Comparison of ENCODE assay signal across 8 cellular contexts in the genomic region with DNA sequence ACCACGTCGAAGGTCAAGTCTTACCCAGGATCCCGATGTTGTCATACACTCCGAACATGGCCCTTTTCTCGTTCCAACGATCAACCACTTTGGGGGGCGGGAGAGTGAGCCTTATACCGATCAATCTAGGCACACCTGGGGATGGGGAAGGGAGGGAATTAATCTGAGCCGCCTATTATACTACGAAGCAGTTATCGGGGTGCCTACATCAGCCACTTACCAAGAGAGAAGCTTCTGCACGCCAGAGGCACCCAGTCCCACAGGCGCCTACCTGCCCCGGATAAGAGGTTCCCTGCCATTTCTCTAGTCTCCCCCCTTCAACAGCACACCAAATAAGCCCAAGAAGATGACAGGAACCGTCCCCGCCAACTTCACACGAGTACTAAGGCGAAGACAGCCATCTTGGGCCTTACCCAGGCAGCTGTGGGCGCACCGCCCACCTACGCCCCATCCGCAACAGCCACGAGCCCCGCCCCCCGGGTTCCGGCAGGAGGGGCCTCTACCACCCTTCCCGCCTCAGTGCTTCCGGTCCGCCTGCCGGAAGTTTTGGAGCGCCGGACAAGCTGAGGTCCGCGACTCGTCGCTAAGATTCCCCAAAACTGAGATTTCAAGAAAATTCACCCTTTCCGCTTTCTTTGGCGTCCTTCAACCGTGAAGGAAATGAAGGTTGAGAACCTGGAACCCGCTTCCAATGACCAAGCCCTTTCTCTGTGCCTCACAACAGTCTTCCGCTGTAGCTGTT. TPM values are rescaled to one million over a fixed set of nuclear protein-coding genes. Genes with fewer than 3 reads are reported as not detected.
DNase-seq lines count a peak whose midpoint lies in the region; ATAC-seq and TF ChIP-seq lines count a peak whose summit lies in the region.

A gene (minus strand): TSS at position 425 of the 742 bp plus-strand sequence. CDS start 126 bp downstream, at position 299.

- H3K27me3 ChIP-seq in mucosa of rectum (ENCODE audit: control insufficient read depth in 2 of 2, insufficient read depth in 2 of 2, low read length in 2 of 2) = no peaks in the 10 kb centered on the region

- H3K4me3 Mint-ChIP-seq in activated T-cell treated with anti-CD3 and anti-CD28 coated beads, Interleukin-2, amount 50 U/mL, for 24 hours = peak within 1 kb of the TSS; percentile 98

- H3K9ac ChIP-seq in mucosa of rectum (ENCODE audit: low read depth in 1 of 2, low read length in 2 of 2) = peak within 1 kb of the TSS; percentile 89 to 96

- no peaks in the 10 kb centered on the region for H3K9me3 ChIP-seq in mucosa of rectum (ENCODE audit: control insufficient read depth in 2 of 2, low read length in 2 of 2)

- H3K27me3 Mint-ChIP-seq in activated T-cell treated with anti-CD3 and anti-CD28 coated beads, Interleukin-2, amount 50 U/mL, for 24 hours = no peaks in the 10 kb centered on the region

- DNase-seq in DMS153 treated with DMSO at 0.1 percent for 48 hours (lab: John Stamatoyannopoulos, UW; ENCODE audit: unreplicated experiment) (peak; percentile 78), KG1 (lab: John Stamatoyannopoulos, UW) (peak; percentile 89), erythroblast (lab: John Stamatoyannopoulos, UW) (peak; percentile 97)
- peak; percentile 96 for DNase-seq in activated T-cell treated with anti-CD3 and anti-CD28 coated beads, Interleukin-2, amount 50 U/mL, for 24 hours
- peak; percentile 91 to 95 for DNase-seq in stimulated activated CD8-positive, alpha-beta memory T cell treated with anti-CD3 and anti-CD28 coated beads, Interleukin-4, amount 100 ng/mL, for 4 hours (ENCODE audit: low read depth in 2 of 2, low spot score in 1 of 2)

- no peaks in the 10 kb centered on the region for H3K9me3 Mint-ChIP-seq in activated T-cell treated with anti-CD3 and anti-CD28 coated beads, Interleukin-2, amount 50 U/mL, for 24 hours

- peak within 1 kb of the TSS; percentile 86 to 99 for H3K4me3 ChIP-seq in mucosa of rectum (ENCODE audit: low read length in 2 of 2)

- peak; percentile 61 for ATAC-seq in GM21717 (IDR thresholded peaks at IDR 0.05; ENCODE audit: unreplicated experiment)

- peaks cover 73% of the 10 kb centered on the region for H3K36me3 Mint-ChIP-seq in activated T-cell treated with anti-CD3 and anti-CD28 coated beads, Interleukin-2, amount 50 U/mL, for 24 hours (ENCODE audit: low read depth)

- peaks cover 8 to 15% of the 10 kb centered on the region in 2 donors for H3K36me3 ChIP-seq in mucosa of rectum (ENCODE audit: control insufficient read depth in 2 of 2, insufficient read depth in 2 of 2, low read length in 2 of 2)

- H3K4me1 ChIP-seq in mucosa of rectum (ENCODE audit: control insufficient read depth in 2 of 2, insufficient read depth in 2 of 2, low read length in 2 of 2) = peaks cover 12% of the 10 kb centered on the region in 2 donors

- peak within 1 kb of the TSS; percentile 100 for H3K27ac Mint-ChIP-seq in activated T-cell treated with anti-CD3 and anti-CD28 coated beads, Interleukin-2, amount 50 U/mL, for 24 hours

- H3K27ac ChIP-seq in mucosa of rectum (ENCODE audit: low read depth in 2 of 2, low read length in 2 of 2) = peak within 1 kb of the TSS; percentile 93 to 99

- TF ChIP-seq POLR2A in erythroblast (IDR thresholded peaks at IDR 0.05; ENCODE audit: low read length) = peak; percentile 97

- peaks cover 39% of the 10 kb centered on the region for H3K4me1 Mint-ChIP-seq in activated T-cell treated with anti-CD3 and anti-CD28 coated beads, Interleukin-2, amount 50 U/mL, for 24 hours (ENCODE audit: low read depth)

TF ChIP-seq in PFSK-1, 5 proteins besides CTCF, POLR2A, EP300 and RAD21:
- TF ChIP-seq, protein P1, sequence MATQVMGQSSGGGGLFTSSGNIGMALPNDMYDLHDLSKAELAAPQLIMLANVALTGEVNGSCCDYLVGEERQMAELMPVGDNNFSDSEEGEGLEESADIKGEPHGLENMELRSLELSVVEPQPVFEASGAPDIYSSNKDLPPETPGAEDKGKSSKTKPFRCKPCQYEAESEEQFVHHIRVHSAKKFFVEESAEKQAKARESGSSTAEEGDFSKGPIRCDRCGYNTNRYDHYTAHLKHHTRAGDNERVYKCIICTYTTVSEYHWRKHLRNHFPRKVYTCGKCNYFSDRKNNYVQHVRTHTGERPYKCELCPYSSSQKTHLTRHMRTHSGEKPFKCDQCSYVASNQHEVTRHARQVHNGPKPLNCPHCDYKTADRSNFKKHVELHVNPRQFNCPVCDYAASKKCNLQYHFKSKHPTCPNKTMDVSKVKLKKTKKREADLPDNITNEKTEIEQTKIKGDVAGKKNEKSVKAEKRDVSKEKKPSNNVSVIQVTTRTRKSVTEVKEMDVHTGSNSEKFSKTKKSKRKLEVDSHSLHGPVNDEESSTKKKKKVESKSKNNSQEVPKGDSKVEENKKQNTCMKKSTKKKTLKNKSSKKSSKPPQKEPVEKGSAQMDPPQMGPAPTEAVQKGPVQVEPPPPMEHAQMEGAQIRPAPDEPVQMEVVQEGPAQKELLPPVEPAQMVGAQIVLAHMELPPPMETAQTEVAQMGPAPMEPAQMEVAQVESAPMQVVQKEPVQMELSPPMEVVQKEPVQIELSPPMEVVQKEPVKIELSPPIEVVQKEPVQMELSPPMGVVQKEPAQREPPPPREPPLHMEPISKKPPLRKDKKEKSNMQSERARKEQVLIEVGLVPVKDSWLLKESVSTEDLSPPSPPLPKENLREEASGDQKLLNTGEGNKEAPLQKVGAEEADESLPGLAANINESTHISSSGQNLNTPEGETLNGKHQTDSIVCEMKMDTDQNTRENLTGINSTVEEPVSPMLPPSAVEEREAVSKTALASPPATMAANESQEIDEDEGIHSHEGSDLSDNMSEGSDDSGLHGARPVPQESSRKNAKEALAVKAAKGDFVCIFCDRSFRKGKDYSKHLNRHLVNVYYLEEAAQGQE (IDR thresholded peaks at IDR 0.05; ENCODE audit: insufficient read depth in 1 of 2, low read depth in 2 of 2, low read length in 2 of 2) = 0 out of 4 replicates have a peak, but pooled peaks of 1 of the 2 experiments have one; percentile 37
- peak; percentile 30 for TF ChIP-seq TAF1 (IDR thresholded peaks at IDR 0.05; ENCODE audit: borderline replicate concordance, insufficient read depth, low read length)
- TF ChIP-seq SIN3A (IDR thresholded peaks at IDR 0.05; ENCODE audit: borderline replicate concordance, insufficient read depth, low read length) = no peak
- TF ChIP-seq POLR2AphosphoS5 (IDR thresholded peaks at IDR 0.05; ENCODE audit: low read depth, low read length) = peak; percentile 68; the same call in 1 of the 2 replicates
- peak; percentile 77 for TF ChIP-seq FOXP2 (optimal IDR thresholded peaks at IDR 0.05; ENCODE audit: borderline replicate concordance, extremely low read depth, extremely low read length, insufficient read depth)
TF ChIP-seq in PFSK-1: peak in this region for 4.

RNA-seq across cellular contexts. Expression of the gene that starts here (rescaled TPM):
- polyA plus RNA-seq in PFSK-1 (2012; ENCODE audit: insufficient read length, low read depth) = 69.7 TPM

Comparison
In these comparisons a context has a peak if more than half of its experiments do, and no peak if none do; other contexts are left out.
1. Peak in every context shown above with its lines: DNase-seq, ATAC-seq, H3K4me3 ChIP-seq and H3K27ac ChIP-seq.